Comparison of ENCODE assay signal across 8 cellular contexts in the genomic region with DNA sequence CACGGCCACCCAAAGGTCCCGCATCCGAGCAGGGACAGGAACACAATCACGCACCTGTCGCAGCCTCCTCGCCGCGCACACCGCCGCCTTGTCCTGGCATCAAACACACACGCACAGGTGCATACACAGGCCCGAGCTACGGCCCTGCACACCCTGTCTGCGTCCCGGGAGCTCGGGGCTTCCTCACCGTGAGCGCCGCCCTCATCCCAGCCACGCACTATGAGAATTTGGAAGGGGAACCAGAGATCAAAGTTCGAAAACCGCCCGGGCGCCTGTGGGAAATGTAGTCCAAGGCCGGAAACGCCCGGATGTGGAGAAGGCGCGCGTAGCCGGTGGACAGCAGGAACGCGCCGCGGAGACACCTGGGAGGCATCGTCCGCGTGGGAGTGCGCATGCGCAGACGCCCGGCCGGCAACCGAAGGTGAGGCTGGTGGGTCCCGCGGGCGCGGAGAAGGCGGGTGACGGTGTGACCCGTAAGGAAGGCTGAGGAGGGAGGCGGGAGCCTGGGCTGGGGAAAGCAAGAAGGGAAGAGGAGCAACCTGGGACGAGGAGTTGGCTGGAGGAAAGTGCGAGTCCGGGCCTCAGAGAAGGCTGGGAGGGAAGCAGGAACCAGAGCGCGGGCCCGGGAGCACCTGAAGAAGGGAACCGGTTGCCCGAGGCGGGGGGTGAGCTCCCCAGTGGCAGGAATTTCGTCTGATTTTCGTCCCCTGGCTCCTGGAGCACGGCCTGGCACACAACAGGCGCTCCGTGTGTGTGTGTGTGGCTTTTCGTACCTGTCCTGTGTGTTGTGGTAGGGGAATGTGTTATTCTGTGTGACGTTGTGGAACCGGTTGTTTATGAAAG. TPM values are rescaled to one million over a fixed set of nuclear protein-coding genes. Genes with fewer than 3 reads are reported as not detected.
A peak's percentile ranks its signal among the peaks of the same experiment; 100 is the strongest.
DNase-seq lines count a peak whose midpoint lies in the region; ATAC-seq and TF ChIP-seq lines count a peak whose summit lies in the region.

ZNF567 (plus strand) TSS at position 399 of the 843 bp plus-strand sequence. CDS start 7,256 bp downstream, outside the sequence.

- intact Hi-C loops in aorta (cut with DNase I): no loop called here

- no peaks in the 10 kb centered on the region for H4K20me1 ChIP-seq in hepatocyte (ENCODE audit: insufficient read depth, poor library complexity, severe bottlenecking)

- H3K27ac ChIP-seq in hepatocyte (peak within 1 kb of the TSS; percentile 80), rectal smooth muscle tissue (ENCODE audit: low read depth, low read length) (peak within 1 kb of the TSS; percentile 36), aorta (ENCODE audit: low read depth in 1 of 2, low read length in 2 of 2) (no peak within 1 kb of the TSS)

- peak within 1 kb of the TSS; percentile 72 for H3K9ac ChIP-seq in rectal smooth muscle tissue (ENCODE audit: low read length)

- H3K27me3 ChIP-seq in hepatocyte (no peaks in the 10 kb centered on the region), rectal smooth muscle tissue (ENCODE audit: control insufficient read depth, insufficient read depth, low read length) (no peaks in the 10 kb centered on the region), aorta (ENCODE audit: control insufficient read depth in 1 of 2, insufficient read depth in 2 of 2, low read length in 1 of 2) (no peaks in the 10 kb centered on the region)

- H3K79me2 ChIP-seq in hepatocyte: peaks cover 65% of the 10 kb centered on the region

- H3K9me3 ChIP-seq in hepatocyte (ENCODE audit: low read depth): peaks cover 19% of the 10 kb centered on the region
- H3K9me3 ChIP-seq in aorta (ENCODE audit: control insufficient read depth, low read length): peaks cover 2% of the 10 kb centered on the region

- peak within 1 kb of the TSS; percentile 95 for H3K4me3 ChIP-seq in hepatocyte
- peak within 1 kb of the TSS; percentile 94 for H3K4me3 ChIP-seq in rectal smooth muscle tissue (ENCODE audit: low read length)
- H3K4me3 ChIP-seq in aorta (ENCODE audit: low read length in 2 of 2): peak within 1 kb of the TSS; percentile 35 to 59

- WGBS in hepatocyte (ENCODE audit: low lambda C conversion rate, missing lambda C conversion rate): under 1% methylated on average over 61 of the region's 69 CpGs
- 0% methylated on average over 69 of the region's 69 CpGs for WGBS in aorta, 2 donors

- ATAC-seq in GM18498 (IDR thresholded peaks at IDR 0.05; ENCODE audit: unreplicated experiment): peak; percentile 93
- ATAC-seq in HG02885 (IDR thresholded peaks at IDR 0.05; ENCODE audit: poor library complexity, unreplicated experiment): peak; percentile 94
- ATAC-seq in aorta (ENCODE audit: low FRiP score): peak; percentile 99

- H3K4me2 ChIP-seq in hepatocyte: peak within 1 kb of the TSS; percentile 93

- peak within 1 kb of the TSS; percentile 86 for H2AFZ ChIP-seq in hepatocyte

- no peaks in the 10 kb centered on the region for H3K9me2 ChIP-seq in hepatocyte (replicated peaks; ENCODE audit: insufficient read depth)

- peak; percentile 96 to 98 for DNase-seq in NCI-H1930 (lab: John Stamatoyannopoulos, UW)
- DNase-seq in T-helper 22 cell (ENCODE audit: low read depth): peak; percentile 93
- DNase-seq in astrocyte of the hippocampus (ENCODE audit: low read depth, low spot score): peak; percentile 98
- peak; percentile 98 for DNase-seq in hepatocyte (ENCODE audit: low spot score)
- peak; percentile 99 for DNase-seq in aorta

- H3K36me3 ChIP-seq in hepatocyte (replicated peaks; ENCODE audit: insufficient read depth, low read depth) (no peaks in the 10 kb centered on the region), rectal smooth muscle tissue (ENCODE audit: control insufficient read depth, insufficient read depth, low read length) (peaks cover 15% of the 10 kb centered on the region), aorta (ENCODE audit: control insufficient read depth in 1 of 2, insufficient read depth in 2 of 2, low read length in 1 of 2) (peaks cover 0 to 3% of the 10 kb centered on the region in 2 donors)

- TF ChIP-seq CTCF in hepatocyte (IDR thresholded peaks at IDR 0.05; ENCODE audit: poor library complexity): peak; percentile 5

- peaks cover 12% of the 10 kb centered on the region for H3K4me1 ChIP-seq in hepatocyte (ENCODE audit: insufficient read depth)
- peaks cover 9% of the 10 kb centered on the region for H3K4me1 ChIP-seq in rectal smooth muscle tissue (ENCODE audit: control insufficient read depth, insufficient read depth, low read length)
- peaks cover 0 to 5% of the 10 kb centered on the region in 2 donors for H3K4me1 ChIP-seq in aorta (ENCODE audit: control insufficient read depth in 1 of 2, insufficient read depth in 2 of 2, low read length in 2 of 2)

RNA-seq across cellular contexts. Expression of gene ZNF567, which starts in this region (rescaled TPM):
- total RNA-seq in hepatocyte (4.0 and 8.1 TPM in 2 replicates), aorta (10 to 100 TPM in 1 of 2 donors, 1 to 10 TPM in 1; 7.9 to 11.2 TPM)
- polyA plus RNA-seq in hepatocyte (4.4 and 9.5 TPM in 2 replicates), aorta (1 to 10 TPM in 1 of 2 donors, under 1 TPM in 1; 0.88 to 4.3 TPM)

Comparison
In these comparisons a context has a peak if more than half of its experiments do, and no peak if none do; other contexts are left out.
1. H3K27ac ChIP-seq: peak in hepatocyte (single experiment) and rectal smooth muscle tissue (single experiment); none in aorta (0 of 2).
2. Peak in every context shown above with its lines, with median percentiles within 50 percentile points of each other: ATAC-seq, DNase-seq and H3K4me3 ChIP-seq.